In the genomic region with DNA sequence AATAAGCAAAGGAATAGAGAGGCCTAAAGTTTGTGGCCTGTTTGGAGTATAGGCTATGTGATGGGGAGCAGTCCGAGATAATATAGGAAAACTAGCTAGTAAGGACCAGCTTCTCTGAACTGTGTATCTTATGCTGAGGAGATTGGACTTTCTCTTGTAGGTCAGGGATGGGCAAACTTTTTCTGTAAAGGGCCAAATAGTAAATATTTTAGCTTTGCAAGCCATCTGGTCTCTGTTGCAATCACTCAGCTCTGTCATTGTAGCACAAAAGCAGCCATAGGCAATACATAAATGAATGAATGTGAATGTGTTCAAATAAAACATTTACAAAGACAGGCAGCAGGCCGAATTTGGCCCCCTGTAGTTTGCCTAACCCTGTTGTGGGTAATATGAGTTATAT, we compare ENCODE assay signal across 3 cellular contexts.
TF ChIP-seq lines count a peak whose summit lies in the region.

No MANE protein-coding gene starts in this region.

TF ChIP-seq in A549, 52 proteins besides CTCF, POLR2A, EP300 and RAD21:
- no peak for TF ChIP-seq ZSCAN20 (CRISPR knock-in tag; IDR thresholded peaks at IDR 0.05)
- TF ChIP-seq CEBPB (IDR thresholded peaks at IDR 0.05): peak; percentile 41 to 51; a peak in 2 of 4 replicates
TF ChIP-seq in A549: peak in this region for 1.

TF ChIP-seq in GM23338, 12 proteins besides CTCF, POLR2A, EP300 and RAD21:
- TF ChIP-seq POLR2AphosphoS5 (IDR thresholded peaks at IDR 0.05; ENCODE audit: low read depth) (no peak), JUNB (IDR thresholded peaks at IDR 0.05; ENCODE audit: unreplicated experiment) (no peak), ZNF331 (CRISPR knock-in tag; IDR thresholded peaks at IDR 0.05; ENCODE audit: low read depth) (no peak), NANOG (IDR thresholded peaks at IDR 0.05; ENCODE audit: borderline replicate concordance) (no peak), EZH2 (IDR thresholded peaks at IDR 0.05; ENCODE audit: low read depth, unreplicated experiment) (no peak), EZH2phosphoT487 (IDR thresholded peaks at IDR 0.05; ENCODE audit: unreplicated experiment) (no peak), CREB1 (CRISPR knock-in tag; IDR thresholded peaks at IDR 0.05; ENCODE audit: low read depth) (no peak)
- TF ChIP-seq, protein P1, sequence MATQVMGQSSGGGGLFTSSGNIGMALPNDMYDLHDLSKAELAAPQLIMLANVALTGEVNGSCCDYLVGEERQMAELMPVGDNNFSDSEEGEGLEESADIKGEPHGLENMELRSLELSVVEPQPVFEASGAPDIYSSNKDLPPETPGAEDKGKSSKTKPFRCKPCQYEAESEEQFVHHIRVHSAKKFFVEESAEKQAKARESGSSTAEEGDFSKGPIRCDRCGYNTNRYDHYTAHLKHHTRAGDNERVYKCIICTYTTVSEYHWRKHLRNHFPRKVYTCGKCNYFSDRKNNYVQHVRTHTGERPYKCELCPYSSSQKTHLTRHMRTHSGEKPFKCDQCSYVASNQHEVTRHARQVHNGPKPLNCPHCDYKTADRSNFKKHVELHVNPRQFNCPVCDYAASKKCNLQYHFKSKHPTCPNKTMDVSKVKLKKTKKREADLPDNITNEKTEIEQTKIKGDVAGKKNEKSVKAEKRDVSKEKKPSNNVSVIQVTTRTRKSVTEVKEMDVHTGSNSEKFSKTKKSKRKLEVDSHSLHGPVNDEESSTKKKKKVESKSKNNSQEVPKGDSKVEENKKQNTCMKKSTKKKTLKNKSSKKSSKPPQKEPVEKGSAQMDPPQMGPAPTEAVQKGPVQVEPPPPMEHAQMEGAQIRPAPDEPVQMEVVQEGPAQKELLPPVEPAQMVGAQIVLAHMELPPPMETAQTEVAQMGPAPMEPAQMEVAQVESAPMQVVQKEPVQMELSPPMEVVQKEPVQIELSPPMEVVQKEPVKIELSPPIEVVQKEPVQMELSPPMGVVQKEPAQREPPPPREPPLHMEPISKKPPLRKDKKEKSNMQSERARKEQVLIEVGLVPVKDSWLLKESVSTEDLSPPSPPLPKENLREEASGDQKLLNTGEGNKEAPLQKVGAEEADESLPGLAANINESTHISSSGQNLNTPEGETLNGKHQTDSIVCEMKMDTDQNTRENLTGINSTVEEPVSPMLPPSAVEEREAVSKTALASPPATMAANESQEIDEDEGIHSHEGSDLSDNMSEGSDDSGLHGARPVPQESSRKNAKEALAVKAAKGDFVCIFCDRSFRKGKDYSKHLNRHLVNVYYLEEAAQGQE (IDR thresholded peaks at IDR 0.05; ENCODE audit: unreplicated experiment): no peak
- TF ChIP-seq, protein P2, sequence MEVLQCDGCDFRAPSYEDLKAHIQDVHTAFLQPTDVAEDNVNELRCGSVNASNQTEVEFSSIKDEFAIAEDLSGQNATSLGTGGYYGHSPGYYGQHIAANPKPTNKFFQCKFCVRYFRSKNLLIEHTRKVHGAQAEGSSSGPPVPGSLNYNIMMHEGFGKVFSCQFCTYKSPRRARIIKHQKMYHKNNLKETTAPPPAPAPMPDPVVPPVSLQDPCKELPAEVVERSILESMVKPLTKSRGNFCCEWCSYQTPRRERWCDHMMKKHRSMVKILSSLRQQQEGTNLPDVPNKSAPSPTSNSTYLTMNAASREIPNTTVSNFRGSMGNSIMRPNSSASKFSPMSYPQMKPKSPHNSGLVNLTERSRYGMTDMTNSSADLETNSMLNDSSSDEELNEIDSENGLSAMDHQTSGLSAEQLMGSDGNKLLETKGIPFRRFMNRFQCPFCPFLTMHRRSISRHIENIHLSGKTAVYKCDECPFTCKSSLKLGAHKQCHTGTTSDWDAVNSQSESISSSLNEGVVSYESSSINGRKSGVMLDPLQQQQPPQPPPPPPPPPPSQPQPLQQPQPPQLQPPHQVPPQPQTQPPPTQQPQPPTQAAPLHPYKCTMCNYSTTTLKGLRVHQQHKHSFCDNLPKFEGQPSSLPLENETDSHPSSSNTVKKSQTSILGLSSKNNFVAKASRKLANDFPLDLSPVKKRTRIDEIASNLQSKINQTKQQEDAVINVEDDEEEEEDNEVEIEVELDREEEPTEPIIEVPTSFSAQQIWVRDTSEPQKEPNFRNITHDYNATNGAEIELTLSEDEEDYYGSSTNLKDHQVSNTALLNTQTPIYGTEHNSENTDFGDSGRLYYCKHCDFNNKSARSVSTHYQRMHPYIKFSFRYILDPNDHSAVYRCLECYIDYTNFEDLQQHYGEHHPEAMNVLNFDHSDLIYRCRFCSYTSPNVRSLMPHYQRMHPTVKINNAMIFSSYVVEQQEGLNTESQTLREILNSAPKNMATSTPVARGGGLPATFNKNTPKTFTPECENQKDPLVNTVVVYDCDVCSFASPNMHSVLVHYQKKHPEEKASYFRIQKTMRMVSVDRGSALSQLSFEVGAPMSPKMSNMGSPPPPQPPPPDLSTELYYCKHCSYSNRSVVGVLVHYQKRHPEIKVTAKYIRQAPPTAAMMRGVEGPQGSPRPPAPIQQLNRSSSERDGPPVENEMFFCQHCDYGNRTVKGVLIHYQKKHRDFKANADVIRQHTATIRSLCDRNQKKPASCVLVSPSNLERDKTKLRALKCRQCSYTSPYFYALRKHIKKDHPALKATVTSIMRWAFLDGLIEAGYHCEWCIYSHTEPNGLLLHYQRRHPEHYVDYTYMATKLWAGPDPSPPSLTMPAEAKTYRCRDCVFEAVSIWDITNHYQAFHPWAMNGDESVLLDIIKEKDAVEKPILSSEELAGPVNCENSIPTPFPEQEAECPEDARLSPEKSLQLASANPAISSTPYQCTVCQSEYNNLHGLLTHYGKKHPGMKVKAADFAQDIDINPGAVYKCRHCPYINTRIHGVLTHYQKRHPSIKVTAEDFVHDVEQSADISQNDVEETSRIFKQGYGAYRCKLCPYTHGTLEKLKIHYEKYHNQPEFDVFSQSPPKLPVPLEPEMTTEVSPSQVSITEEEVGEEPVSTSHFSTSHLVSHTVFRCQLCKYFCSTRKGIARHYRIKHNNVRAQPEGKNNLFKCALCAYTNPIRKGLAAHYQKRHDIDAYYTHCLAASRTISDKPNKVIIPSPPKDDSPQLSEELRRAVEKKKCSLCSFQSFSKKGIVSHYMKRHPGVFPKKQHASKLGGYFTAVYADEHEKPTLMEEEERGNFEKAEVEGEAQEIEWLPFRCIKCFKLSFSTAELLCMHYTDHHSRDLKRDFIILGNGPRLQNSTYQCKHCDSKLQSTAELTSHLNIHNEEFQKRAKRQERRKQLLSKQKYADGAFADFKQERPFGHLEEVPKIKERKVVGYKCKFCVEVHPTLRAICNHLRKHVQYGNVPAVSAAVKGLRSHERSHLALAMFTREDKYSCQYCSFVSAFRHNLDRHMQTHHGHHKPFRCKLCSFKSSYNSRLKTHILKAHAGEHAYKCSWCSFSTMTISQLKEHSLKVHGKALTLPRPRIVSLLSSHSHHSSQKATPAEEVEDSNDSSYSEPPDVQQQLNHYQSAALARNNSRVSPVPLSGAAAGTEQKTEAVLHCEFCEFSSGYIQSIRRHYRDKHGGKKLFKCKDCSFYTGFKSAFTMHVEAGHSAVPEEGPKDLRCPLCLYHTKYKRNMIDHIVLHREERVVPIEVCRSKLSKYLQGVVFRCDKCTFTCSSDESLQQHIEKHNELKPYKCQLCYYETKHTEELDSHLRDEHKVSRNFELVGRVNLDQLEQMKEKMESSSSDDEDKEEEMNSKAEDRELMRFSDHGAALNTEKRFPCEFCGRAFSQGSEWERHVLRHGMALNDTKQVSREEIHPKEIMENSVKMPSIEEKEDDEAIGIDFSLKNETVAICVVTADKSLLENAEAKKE (CRISPR knock-in tag; IDR thresholded peaks at IDR 0.05): no peak

TF ChIP-seq in HepG2, 621 proteins besides CTCF, POLR2A, EP300 and RAD21:
- TF ChIP-seq GATAD2A (CRISPR knock-in tag; IDR thresholded peaks at IDR 0.05) (0 out of 2 replicates have a peak, but pooled peaks have one; percentile 29), KLF13 (CRISPR knock-in tag; IDR thresholded peaks at IDR 0.05) (no peak), ZNF17 (CRISPR knock-in tag; IDR thresholded peaks at IDR 0.05) (no peak), ZNF629 (CRISPR knock-in tag; conservative IDR thresholded peaks at IDR 0.05) (no peak), ZNF343 (CRISPR knock-in tag; IDR thresholded peaks at IDR 0.05) (no peak), CEBPG (CRISPR knock-in tag; IDR thresholded peaks at IDR 0.05) (peak; percentile 61), ZNF589 (CRISPR knock-in tag; conservative IDR thresholded peaks at IDR 0.05) (no peak), LCORL (IDR thresholded peaks at IDR 0.05) (no peak), LCORL (CRISPR knock-in tag; IDR thresholded peaks at IDR 0.05) (0 out of 2 replicates have a peak, but pooled peaks have one; percentile 32), AGO1 (IDR thresholded peaks at IDR 0.05; ENCODE audit: low read depth, low read length, poor library complexity, severe bottlenecking) (no peak), FIP1L1 (IDR thresholded peaks at IDR 0.05; ENCODE audit: borderline replicate concordance, insufficient read depth, low read depth, low read length) (no peak), ONECUT2 (CRISPR knock-in tag; IDR thresholded peaks at IDR 0.05) (no peak), HNF4A (CRISPR knock-in tag; IDR thresholded peaks at IDR 0.05) (peak; percentile 32; the same call in 1 of the 2 replicates), ZNF383 (CRISPR knock-in tag; IDR thresholded peaks at IDR 0.05; ENCODE audit: borderline replicate concordance) (no peak), FOXP1 (IDR thresholded peaks at IDR 0.05) (no peak), FOXP1 (CRISPR knock-in tag; IDR thresholded peaks at IDR 0.05) (no peak), ZNF274 (CRISPR knock-in tag; IDR thresholded peaks at IDR 0.05) (no peak), GABPA (IDR thresholded peaks at IDR 0.05; ENCODE audit: low read depth, low read length) (no peak), GABPA (CRISPR knock-in tag; IDR thresholded peaks at IDR 0.05; ENCODE audit: low read depth) (no peak), CEBPB (IDR thresholded peaks at IDR 0.05; ENCODE audit: borderline replicate concordance, low read depth, low read length) (peak; percentile 76)
- TF ChIP-seq, protein P3, sequence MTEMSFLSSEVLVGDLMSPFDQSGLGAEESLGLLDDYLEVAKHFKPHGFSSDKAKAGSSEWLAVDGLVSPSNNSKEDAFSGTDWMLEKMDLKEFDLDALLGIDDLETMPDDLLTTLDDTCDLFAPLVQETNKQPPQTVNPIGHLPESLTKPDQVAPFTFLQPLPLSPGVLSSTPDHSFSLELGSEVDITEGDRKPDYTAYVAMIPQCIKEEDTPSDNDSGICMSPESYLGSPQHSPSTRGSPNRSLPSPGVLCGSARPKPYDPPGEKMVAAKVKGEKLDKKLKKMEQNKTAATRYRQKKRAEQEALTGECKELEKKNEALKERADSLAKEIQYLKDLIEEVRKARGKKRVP (CRISPR knock-in tag; IDR thresholded peaks at IDR 0.05): peak in 1 of 2 experiments; percentile 34; a peak in 1 of 4 replicates
- TF ChIP-seq, protein P4, sequence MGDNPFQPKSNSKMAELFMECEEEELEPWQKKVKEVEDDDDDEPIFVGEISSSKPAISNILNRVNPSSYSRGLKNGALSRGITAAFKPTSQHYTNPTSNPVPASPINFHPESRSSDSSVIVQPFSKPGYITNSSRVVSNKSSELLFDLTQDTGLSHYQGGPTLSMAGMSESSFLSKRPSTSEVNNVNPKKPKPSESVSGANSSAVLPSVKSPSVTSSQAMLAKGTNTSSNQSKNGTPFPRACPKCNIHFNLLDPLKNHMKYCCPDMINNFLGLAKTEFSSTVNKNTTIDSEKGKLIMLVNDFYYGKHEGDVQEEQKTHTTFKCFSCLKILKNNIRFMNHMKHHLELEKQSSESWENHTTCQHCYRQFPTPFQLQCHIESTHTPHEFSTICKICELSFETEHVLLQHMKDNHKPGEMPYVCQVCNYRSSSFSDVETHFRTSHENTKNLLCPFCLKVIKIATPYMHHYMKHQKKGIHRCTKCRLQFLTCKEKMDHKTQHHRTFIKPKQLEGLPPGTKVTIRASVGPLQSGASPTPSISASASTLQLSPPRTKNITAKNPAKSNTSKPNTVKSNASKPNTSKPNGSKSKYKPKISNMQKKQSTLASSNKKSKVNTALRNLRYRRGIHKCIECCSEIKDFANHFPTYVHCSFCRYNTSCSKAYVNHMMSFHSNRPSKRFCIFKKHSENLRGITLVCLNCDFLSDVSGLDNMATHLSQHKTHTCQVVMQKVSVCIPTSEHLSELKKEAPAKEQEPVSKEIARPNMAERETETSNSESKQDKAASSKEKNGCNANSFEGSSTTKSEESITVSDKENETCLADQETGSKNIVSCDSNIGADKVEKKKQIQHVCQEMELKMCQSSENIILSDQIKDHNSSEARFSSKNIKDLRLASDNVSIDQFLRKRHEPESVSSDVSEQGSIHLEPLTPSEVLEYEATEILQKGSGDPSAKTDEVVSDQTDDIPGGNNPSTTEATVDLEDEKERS (CRISPR knock-in tag; IDR thresholded peaks at IDR 0.05): no peak
